ENCODE assay signal across 10 cellular contexts in the genomic region with DNA sequence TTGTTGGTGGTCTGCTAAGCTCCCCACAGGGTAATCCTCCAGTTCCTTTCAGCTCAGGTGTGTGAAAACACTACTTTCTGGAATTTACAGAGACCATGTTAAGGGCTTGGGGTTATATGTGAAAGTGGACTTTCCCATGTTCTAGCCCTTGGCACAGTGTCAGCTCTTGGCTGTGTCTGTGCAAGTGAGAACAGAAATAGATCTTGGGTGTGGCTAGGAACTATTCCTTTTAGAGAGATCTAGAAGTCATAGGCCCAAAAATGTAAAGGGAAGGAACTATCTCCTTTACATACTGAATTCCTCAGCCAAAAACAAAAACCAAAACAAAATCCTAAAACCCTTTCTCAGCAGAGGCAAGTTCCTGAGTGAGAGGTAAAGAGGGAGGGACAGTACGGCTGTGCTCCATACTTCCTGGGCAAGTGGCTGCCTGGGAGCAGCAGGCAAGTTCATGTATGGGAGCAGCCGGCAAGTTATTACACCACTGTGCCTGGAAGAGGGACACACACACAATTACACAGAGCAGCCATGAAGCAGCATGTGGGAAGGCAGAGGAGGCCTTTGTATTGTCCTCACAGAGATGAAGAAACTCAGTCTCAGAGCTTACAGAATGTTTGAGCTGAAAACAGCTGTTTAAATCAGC. TPM values are rescaled to one million over a fixed set of nuclear protein-coding genes. Genes with fewer than 3 reads are reported as not detected.
DNase-seq lines count a peak whose midpoint lies in the region; ATAC-seq and TF ChIP-seq lines count a peak whose summit lies in the region.
"Had no signal": no experiment of that assay in that cellular context is flagged by ENCODE, and none has a peak within 500 bp of the region (broad histone marks: within the 10 kb centered on the region; RNA-seq: fewer than 3 reads in every experiment).

No MANE protein-coding gene starts in this region.

- H3K27me3 ChIP-seq in ascending aorta (no peaks in the 10 kb centered on the region), rectal smooth muscle tissue (ENCODE audit: control insufficient read depth, insufficient read depth, low read length) (no peaks in the 10 kb centered on the region)

- DNase-seq in GM12865 (ENCODE audit: low read depth) (peak; percentile 42), ascending aorta (ENCODE audit: low spot score in 2 of 2) (no peak), Right ventricle myocardium superior (peak; percentile 71), NCI-H187 treated with DMSO at 0.1 percent for 48 hours (lab: John Stamatoyannopoulos, UW) (no peak), SIG-M5 treated with dmso at 0.1 percent for 504 hours (lab: John Stamatoyannopoulos, UW; ENCODE audit: unreplicated experiment) (no peak), HCEC 1CT (no peak)
- DNase-seq: activated T-cell treated with anti-CD3 and anti-CD28 coated beads, Interleukin-2, amount 50 U/mL, for 1 hour; DMS79 treated with DMSO at 0.1 percent for 48 hours had no signal

- H3K4me1 ChIP-seq in ascending aorta (peaks cover 3 to 4% of the 10 kb centered on the region in 2 donors), rectal smooth muscle tissue (ENCODE audit: control insufficient read depth, insufficient read depth, low read length) (peaks cover 9% of the 10 kb centered on the region)

- no peak overlapping the region for H3K9ac ChIP-seq in rectal smooth muscle tissue (ENCODE audit: low read length)

- peak overlapping the region; percentile 69 to 75 for H3K27ac ChIP-seq in ascending aorta
- H3K27ac ChIP-seq in rectal smooth muscle tissue (ENCODE audit: low read depth, low read length), result peak overlapping the region; percentile 74

- TF ChIP-seq CTCF in GM12865 (IDR thresholded peaks at IDR 0.05; ENCODE audit: insufficient read depth, low read depth, low read length, missing control alignments) (no peak), ascending aorta (IDR thresholded peaks at IDR 0.05) (no peak)

- H3K9me3 ChIP-seq in ascending aorta, result no peaks in the 10 kb centered on the region

- H3K36me3 ChIP-seq in ascending aorta (peaks cover 75 to 89% of the 10 kb centered on the region in 2 donors), rectal smooth muscle tissue (ENCODE audit: control insufficient read depth, insufficient read depth, low read length) (peaks cover 35% of the 10 kb centered on the region)

- H3K4me3 ChIP-seq in GM12865 (ENCODE audit: low read depth, low read length) (no peak overlapping the region), ascending aorta (no peak overlapping the region), rectal smooth muscle tissue (ENCODE audit: low read length) (peak overlapping the region; percentile 28)

- ATAC-seq in Right ventricle myocardium superior (ENCODE audit: poor library complexity) (peak; percentile 88), HG02623 (IDR thresholded peaks at IDR 0.05; ENCODE audit: unreplicated experiment) (no peak)

- intact Hi-C loops in ascending aorta (cut with DNase I), result no loop called here
- intact Hi-C loops in Right ventricle myocardium superior (cut with DNase I), result loop anchor here (5.0 kb wide), 1 partner anchor 150 kb away; no protein-coding TSS in a partner anchor

RNA-seq across cellular contexts. Expression of a gene that starts 19.9 kb away (rescaled TPM):
- total RNA-seq in ascending aorta, result 0.43 TPM
- total RNA-seq in Right ventricle myocardium superior, result 2.6 TPM

RNA-seq across cellular contexts. Expression of a gene that starts 43.0 kb away (rescaled TPM):
- total RNA-seq in ascending aorta (94.7 TPM), Right ventricle myocardium superior (34.7 TPM)

Comparison
In these comparisons a context has a peak if more than half of its experiments do, and no peak if none do; other contexts are left out.
1. DNase-seq: peak in GM12865 (single experiment) and Right ventricle myocardium superior (single experiment); none in ascending aorta (0 of 2), NCI-H187 treated with DMSO at 0.1 percent for 48 hours (single experiment), SIG-M5 treated with dmso at 0.1 percent for 504 hours (single experiment) and HCEC 1CT (single experiment).